10 cellular contexts compared by ENCODE assay signal in genomic region chr6:41027251-41027650, GRCh38. TPM values are rescaled to one million over a fixed set of nuclear protein-coding genes. Genes with fewer than 3 reads are reported as not detected.
A peak's percentile ranks its signal among the peaks of the same experiment; 100 is the strongest.
DNase-seq lines count a peak whose midpoint lies in the region; ATAC-seq, FAIRE-seq and TF ChIP-seq lines count a peak whose summit lies in the region.
"Had no signal": no experiment of that assay in that cellular context is flagged by ENCODE, and none has a peak within 500 bp of the region (broad histone marks: within the 10 kb centered on the region; RNA-seq: fewer than 3 reads in every experiment).

No MANE protein-coding gene starts in this region.

- H3K27me3 ChIP-seq in gastroesophageal sphincter, result no peaks in the 10 kb centered on the region
- no peaks in the 10 kb centered on the region for H3K27me3 ChIP-seq in aorta (ENCODE audit: control insufficient read depth in 1 of 2, insufficient read depth in 2 of 2, low read length in 1 of 2)

- whole genome bisulfite sequencing in gastroesophageal sphincter (ENCODE audit: low coverage in 1 of 2), 2 donors, result 28% methylated on average over 5 of the region's 5 CpGs; no CpG with 5 or more reads in 1 of the 2 donors
- 50 to 64% methylated on average over 5 of the region's 5 CpGs for WGBS in aorta, 2 donors

- no peaks in the 10 kb centered on the region for H3K27me3 Mint-ChIP-seq in T-helper 17 cell

- TF ChIP-seq CTCF in gastroesophageal sphincter (IDR thresholded peaks at IDR 0.05), result no peak

- H3K4me3 ChIP-seq in gastroesophageal sphincter, result peak overlapping the region in 1 of 2 donors; percentile 53
- H3K4me3 ChIP-seq in skin epidermis, result peak overlapping the region in 6 of 7 experiments; percentile 31 to 51 (median 40)
- no peak overlapping the region for H3K4me3 ChIP-seq in aorta (ENCODE audit: low read length in 2 of 2)

- no peaks in the 10 kb centered on the region for H3K36me3 Mint-ChIP-seq in T-helper 17 cell (ENCODE audit: low read depth)

- peak overlapping the region; percentile 95 for H3K27ac Mint-ChIP-seq in T-helper 17 cell

- H3K9me3 ChIP-seq in T-helper 17 cell (ENCODE audit: control insufficient read depth, low read length, poor library complexity, severe bottlenecking), result no peaks in the 10 kb centered on the region
- no peaks in the 10 kb centered on the region for H3K9me3 ChIP-seq in gastroesophageal sphincter
- H3K9me3 ChIP-seq in aorta (ENCODE audit: control insufficient read depth, low read length), result no peaks in the 10 kb centered on the region

- peaks cover 0 to 23% (median 12%) of the 10 kb centered on the region in 3 donors for H3K4me1 ChIP-seq in gastroesophageal sphincter
- no peaks in the 10 kb centered on the region for H3K4me1 ChIP-seq in aorta (ENCODE audit: control insufficient read depth in 1 of 2, insufficient read depth in 2 of 2, low read length in 2 of 2)

- H3K36me3 ChIP-seq in gastroesophageal sphincter (no peaks in the 10 kb centered on the region), aorta (ENCODE audit: control insufficient read depth in 1 of 2, insufficient read depth in 2 of 2, low read length in 1 of 2) (no peaks in the 10 kb centered on the region)

- intact Hi-C loops in aorta (cut with DNase I), result loop anchor here (5.0 kb wide), 3 partner anchors 40 to 1045 kb away; no protein-coding TSS in a partner anchor

- TF ChIP-seq EP300 in gastroesophageal sphincter (IDR thresholded peaks at IDR 0.05), result no peak

- H3K4me1 Mint-ChIP-seq in T-helper 17 cell, result peaks cover 25% of the 10 kb centered on the region

- ATAC-seq in T-helper 17 cell (no peak), gastroesophageal sphincter (no peak), aorta (ENCODE audit: low FRiP score) (no peak)

- peak; percentile 43 for DNase-seq in DMS53 treated with DMSO at 0.1 percent for 48 hours (lab: John Stamatoyannopoulos, UW; ENCODE audit: unreplicated experiment)
- no peak for DNase-seq in DMS53 (lab: John Stamatoyannopoulos, UW)
- DNase-seq in T-helper 17 cell, result no peak
- DNase-seq in aorta, result no peak
- no peak for DNase-seq in NCI-H146 treated with DMSO at 0.1 percent for 48 hours (lab: John Stamatoyannopoulos, UW; ENCODE audit: unreplicated experiment)
- DNase-seq in GM12892 (ENCODE audit: insufficient read length), result no peak

- H3K4me3 Mint-ChIP-seq in T-helper 17 cell, result peak overlapping the region; percentile 95

- no peak for TF ChIP-seq POLR2A in gastroesophageal sphincter (IDR thresholded peaks at IDR 0.05)
- no peak for TF ChIP-seq POLR2A in GM12892 (IDR thresholded peaks at IDR 0.05; ENCODE audit: low read depth, low read length)

- FAIRE-seq in GM12892 (lab: Jason Lieb, UNC), result no peak
- FAIRE-seq: small intestine had no signal

- H3K27ac ChIP-seq in gastroesophageal sphincter, result peak overlapping the region in 3 of 4 donors; percentile 65 to 84 (median 71)
- peak overlapping the region in 13 of 21 experiments; percentile 22 to 87 (median 68) for H3K27ac ChIP-seq in skin epidermis
- H3K27ac ChIP-seq in aorta (ENCODE audit: low read depth in 1 of 2, low read length in 2 of 2), result no peak overlapping the region

RNA-seq across cellular contexts. Expression of gene UNC5CL, which starts 11.8 kb away (rescaled TPM):
- total RNA-seq in T-helper 17 cell (1 to 10 TPM; 4.2 to 4.9 TPM), gastroesophageal sphincter (1 to 10 TPM in 1 of 4 donors, under 1 TPM in 3; 0.07 to 1.2 (median 0.37) TPM), aorta (1 to 10 TPM in 1 of 2 donors, under 1 TPM in 1; 0.75 to 1.4 TPM)
- polyA plus RNA-seq in aorta, result 1 to 10 TPM in 1 of 2 donors, under 1 TPM in 1; 0.72 to 1.3 TPM
- 0.85 TPM for polyA plus RNA-seq in GM12892 (2012; ENCODE audit: missing spikeins)
- total RNA-seq: A172 had no signal

RNA-seq across cellular contexts. Expression of gene TSPO2, which starts 15.0 kb away (rescaled TPM):
- total RNA-seq in T-helper 17 cell (not detected), gastroesophageal sphincter (not detected), aorta (not detected)
- polyA plus RNA-seq in aorta, result not detected
- not detected for polyA plus RNA-seq in GM12892 (2012; ENCODE audit: missing spikeins)
- total RNA-seq: A172 had no signal

RNA-seq across cellular contexts. Expression of gene APOBEC2, which starts 25.8 kb away (rescaled TPM):
- not detected for total RNA-seq in T-helper 17 cell
- total RNA-seq in gastroesophageal sphincter, result 1 to 10 TPM in 1 of 4 donors, under 1 TPM in 3; 0.37 to 1.8 (median 0.72) TPM
- not detected for total RNA-seq in aorta
- polyA plus RNA-seq in aorta, result not detected
- polyA plus RNA-seq in GM12892 (2012; ENCODE audit: missing spikeins), result 0.78 TPM
- total RNA-seq: A172 had no signal

RNA-seq across cellular contexts. Expression of gene OARD1, which starts 44.9 kb away (rescaled TPM):
- total RNA-seq in T-helper 17 cell (10 to 100 TPM; 28.5 to 29.2 TPM), gastroesophageal sphincter (10 to 100 TPM in 3 of 4 donors, 1 to 10 TPM in 1; 9.2 to 23.8 (median 13.7) TPM), aorta (10 to 100 TPM; 11.3 to 15.0 TPM)
- polyA plus RNA-seq in aorta, result 10 to 100 TPM; 21.7 to 38.1 TPM
- 35.6 TPM for polyA plus RNA-seq in GM12892 (2012; ENCODE audit: missing spikeins)

RNA-seq across cellular contexts. Expression of gene NFYA, which starts 45.5 kb away (rescaled TPM):
- 10 to 100 TPM; 28.2 to 31.8 TPM for total RNA-seq in T-helper 17 cell
- total RNA-seq in gastroesophageal sphincter, result 10 to 100 TPM in 3 of 4 donors, 1 to 10 TPM in 1; 6.6 to 17.7 (median 12.1) TPM
- total RNA-seq in aorta, result 10 to 100 TPM; 13.3 to 18.6 TPM
- 1 to 10 TPM; 5.6 to 6.7 TPM for polyA plus RNA-seq in aorta
- polyA plus RNA-seq in GM12892 (2012; ENCODE audit: missing spikeins), result 24.8 TPM

Comparison
In these comparisons a context has a peak if more than half of its experiments do, and no peak if none do; other contexts are left out.
1. H3K27ac ChIP-seq: peak in gastroesophageal sphincter (3 of 4) and skin epidermis (13 of 21); none in aorta (0 of 2).
2. H3K4me3 ChIP-seq: peak in skin epidermis (6 of 7); none in aorta (0 of 2).